ENCODE assay signal across 8 cellular contexts in genomic region chr1:3771108-3772026, GRCh38.
DNase-seq lines count a peak whose midpoint lies in the region; ATAC-seq lines count a peak whose summit lies in the region.

No MANE protein-coding gene starts in this region.

- H3K4me3 ChIP-seq in iPS-18c (ENCODE audit: insufficient read depth, low read depth, low read length): peak overlapping the region; percentile 73

- H3K27ac Mint-ChIP-seq in activated naive CD8-positive, alpha-beta T cell: peak overlapping the region; percentile 83
- peak overlapping the region; percentile 65 to 85 for H3K27ac Mint-ChIP-seq in stimulated activated naive CD8-positive, alpha-beta T cell treated with anti-CD3 and anti-CD28 coated beads, Interleukin-15, amount 100 ng/mL, for 72 hours

- H3K36me3 Mint-ChIP-seq in activated naive CD8-positive, alpha-beta T cell: no peaks in the 10 kb centered on the region

- H3K9me3 ChIP-seq in iPS-18c (ENCODE audit: control insufficient read depth, insufficient read depth, low read length): peaks cover 5% of the 10 kb centered on the region

- H3K27me3 Mint-ChIP-seq in activated naive CD8-positive, alpha-beta T cell: no peaks in the 10 kb centered on the region
- no peaks in the 10 kb centered on the region for H3K27me3 Mint-ChIP-seq in stimulated activated naive CD8-positive, alpha-beta T cell treated with anti-CD3 and anti-CD28 coated beads, Interleukin-15, amount 100 ng/mL, for 72 hours

- peak; percentile 4 for ATAC-seq in stimulated activated naive CD8-positive, alpha-beta T cell treated with anti-CD3 and anti-CD28 coated beads, Interleukin-15, amount 100 ng/mL, for 72 hours
- no peak for ATAC-seq in HG03045 (IDR thresholded peaks at IDR 0.05; ENCODE audit: unreplicated experiment)

- DNase-seq in DMS 273 (lab: John Stamatoyannopoulos, UW; ENCODE audit: unreplicated experiment): peak; percentile 29
- DNase-seq in DMS 273 treated with DMSO at 0.1 percent for 48 hours (lab: John Stamatoyannopoulos, UW): no peak
- no peak for DNase-seq in stimulated activated naive CD8-positive, alpha-beta T cell treated with anti-CD3 and anti-CD28 coated beads, Interleukin-15, amount 100 ng/mL, for 72 hours
- DNase-seq in NCI-H2107 treated with DMSO at 0.1 percent for 48 hours (lab: John Stamatoyannopoulos, UW; ENCODE audit: unreplicated experiment): no peak
- DNase-seq in effector CD8-positive, alpha-beta T cell (lab: John Stamatoyannopoulos, UW): no peak

- no peaks in the 10 kb centered on the region for H3K9me3 Mint-ChIP-seq in activated naive CD8-positive, alpha-beta T cell (ENCODE audit: low read depth)
- H3K9me3 Mint-ChIP-seq in stimulated activated naive CD8-positive, alpha-beta T cell treated with anti-CD3 and anti-CD28 coated beads, Interleukin-15, amount 100 ng/mL, for 72 hours: no peaks in the 10 kb centered on the region

- peak overlapping the region; percentile 80 for H3K4me3 Mint-ChIP-seq in activated naive CD8-positive, alpha-beta T cell
- peak overlapping the region; percentile 80 to 90 for H3K4me3 Mint-ChIP-seq in stimulated activated naive CD8-positive, alpha-beta T cell treated with anti-CD3 and anti-CD28 coated beads, Interleukin-15, amount 100 ng/mL, for 72 hours

- peaks cover 9% of the 10 kb centered on the region for H3K4me1 Mint-ChIP-seq in activated naive CD8-positive, alpha-beta T cell (ENCODE audit: low read depth)
- peaks cover 39% of the 10 kb centered on the region for H3K4me1 Mint-ChIP-seq in stimulated activated naive CD8-positive, alpha-beta T cell treated with anti-CD3 and anti-CD28 coated beads, Interleukin-15, amount 100 ng/mL, for 72 hours
